Comparison of ENCODE assay signal across 8 cellular contexts in the genomic region with DNA sequence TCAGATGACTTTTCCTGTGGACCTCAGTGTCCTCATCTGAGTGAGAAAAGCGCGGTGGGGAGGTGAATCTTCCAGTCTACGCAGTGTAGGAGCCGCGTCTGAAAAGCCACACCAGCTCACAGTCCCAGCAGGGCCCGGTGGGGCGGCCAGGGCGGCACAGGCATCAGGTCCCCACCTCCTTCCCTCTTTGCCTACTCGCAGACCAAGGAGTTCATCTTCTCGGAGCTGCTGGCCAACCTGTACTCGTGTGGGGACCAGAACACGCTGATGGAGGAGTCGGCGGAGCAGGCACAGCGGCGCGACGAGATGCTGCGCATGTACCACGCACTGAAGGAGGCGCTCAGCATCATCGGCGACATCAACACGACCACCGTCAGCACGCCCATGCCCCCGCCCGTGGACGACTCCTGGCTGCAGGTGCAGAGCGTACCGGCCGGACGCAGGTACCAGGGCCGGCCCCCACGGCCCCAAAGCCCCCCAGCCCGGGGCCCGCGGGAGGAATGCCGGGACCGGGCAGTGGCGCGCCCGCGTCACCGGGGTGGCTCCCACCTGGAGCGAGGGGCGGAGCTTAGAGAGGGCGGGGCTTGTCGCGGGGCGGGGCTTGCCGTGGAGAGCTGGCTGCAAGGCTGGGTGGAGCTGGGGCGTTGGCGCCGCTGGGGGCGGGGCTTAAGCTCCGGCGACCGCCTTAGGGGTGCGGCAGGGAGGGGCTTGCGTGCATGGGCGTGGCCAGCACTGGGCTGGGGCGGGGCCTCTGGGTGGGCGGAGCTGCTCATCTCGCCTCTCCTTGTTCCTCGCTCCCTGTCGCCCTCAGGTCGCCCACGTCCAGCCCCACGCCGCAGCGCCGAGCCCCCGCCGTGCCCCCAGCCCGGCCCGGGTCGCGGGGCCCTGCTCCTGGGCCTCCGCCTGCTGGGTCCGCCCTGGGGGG. TPM values are rescaled to one million over a fixed set of nuclear protein-coding genes. Genes with fewer than 3 reads are reported as not detected.
DNase-seq lines count a peak whose midpoint lies in the region; ATAC-seq, FAIRE-seq and TF ChIP-seq lines count a peak whose summit lies in the region.

No MANE protein-coding gene starts in this region.

- TF ChIP-seq CTCF in A673 (conservative IDR thresholded peaks at IDR 0.05; ENCODE audit: low read depth, low read length) (no peak), RWPE2 (IDR thresholded peaks at IDR 0.05; ENCODE audit: poor library complexity, severe bottlenecking) (no peak), upper lobe of left lung (IDR thresholded peaks at IDR 0.05) (no peak)

- BruUV-seq in A673 (replicated peaks; lab: Mats Ljungman, UMichigan): no TSS peak

- H3K4me1 ChIP-seq in A673 (ENCODE audit: insufficient read depth, low read length, poor library complexity, severe bottlenecking) (peaks cover 11% of the 10 kb centered on the region), RWPE2 (ENCODE audit: insufficient read depth, poor library complexity, severe bottlenecking) (no peaks in the 10 kb centered on the region), upper lobe of left lung (peaks cover 19 to 30% (median 26%) of the 10 kb centered on the region in 4 donors)

- H3K36me3 ChIP-seq in A673 (ENCODE audit: insufficient read depth, low read length, poor library complexity, severe bottlenecking): no peaks in the 10 kb centered on the region
- no peaks in the 10 kb centered on the region for H3K36me3 ChIP-seq in RWPE2 (ENCODE audit: low read depth)
- H3K36me3 ChIP-seq in upper lobe of left lung: no peaks in the 10 kb centered on the region

- CTCF ChIA-PET in A673 (lab: Charles Lee): interaction anchor here (0.7 kb wide), 1 partner anchor 861 kb away, joined by 4 read pairs; no protein-coding TSS in a partner anchor

- 28 to 36% methylated on average over 9 to 26 of the region's 81 CpGs for WGBS in upper lobe of left lung, 2 donors

- H3K4me3 ChIP-seq in A673 (ENCODE audit: low read depth, low read length, poor library complexity, severe bottlenecking) (peak overlapping the region; percentile 66), RWPE2 (ENCODE audit: severe bottlenecking) (peak overlapping the region; percentile 59), upper lobe of left lung (peak overlapping the region in 3 of 4 donors; percentile 41 to 55 (median 54))

- TF ChIP-seq POLR2A in upper lobe of left lung (IDR thresholded peaks at IDR 0.05): no peak

- H3K27me3 ChIP-seq in A673 (replicated peaks; ENCODE audit: insufficient read depth, low read depth, low read length, poor library complexity): no peaks in the 10 kb centered on the region
- H3K27me3 ChIP-seq in RWPE2 (ENCODE audit: insufficient read depth, poor library complexity, severe bottlenecking): no peaks in the 10 kb centered on the region
- no peaks in the 10 kb centered on the region for H3K27me3 ChIP-seq in upper lobe of left lung

- peak; percentile 60 for ATAC-seq in GM18873 (IDR thresholded peaks at IDR 0.05; ENCODE audit: low FRiP score, unreplicated experiment)
- peak; percentile 84 for ATAC-seq in HG03159 (IDR thresholded peaks at IDR 0.05; ENCODE audit: unreplicated experiment)
- peak; percentile 67 for ATAC-seq in RWPE2 (ENCODE audit: low read depth)
- ATAC-seq in upper lobe of left lung (ENCODE audit: low FRiP score in 2 of 2): peak; percentile 92 to 96

- DNase-seq in A673 (ENCODE audit: low spot score) (peak; percentile 87), RWPE2 (ENCODE audit: low spot score) (peak; percentile 92), frontal cortex (ENCODE audit: low spot score in 2 of 2) (peak; percentile 61 to 76), posterior cingulate gyrus (peak; percentile 32 to 96 (median 70)), upper lobe of left lung (peak; percentile 97 to 99)
- DNase-seq in activated naive CD4-positive, alpha-beta T cell treated with Interleukin-2 at 50 U/mL for 16 hours: peak; percentile 97

- H3K27ac ChIP-seq in A673 (ENCODE audit: low read depth, low read length, poor library complexity, severe bottlenecking) (peak overlapping the region; percentile 44), RWPE2 (ENCODE audit: poor library complexity, severe bottlenecking) (peak overlapping the region; percentile 25), upper lobe of left lung (no peak overlapping the region)

- intact Hi-C loops in A673 (cut with micrococcal nuclease; ENCODE audit: unreplicated experiment): loop anchor here (2.0 kb wide), 1 partner anchor 43 kb away; no protein-coding TSS in a partner anchor
- intact Hi-C loops in posterior cingulate gyrus (cut with DNase I): no loop called here

- no peak for TF ChIP-seq EP300 in upper lobe of left lung (IDR thresholded peaks at IDR 0.05)

- H3K9me3 ChIP-seq in A673 (ENCODE audit: low read depth, low read length, poor library complexity, severe bottlenecking) (no peaks in the 10 kb centered on the region), RWPE2 (ENCODE audit: severe bottlenecking) (no peaks in the 10 kb centered on the region), upper lobe of left lung (no peaks in the 10 kb centered on the region)

- POLR2A ChIA-PET in A673 (lab: Charles Lee; ENCODE audit: low non-redundant PET): no interaction called here

- no peak for FAIRE-seq in frontal cortex (lab: Jason Lieb, UNC)

RNA-seq across cellular contexts. Expression of a gene that starts 25.6 kb away (rescaled TPM):
- total RNA-seq in A673 (2021) (87.0 and 105 TPM in 2 replicates), frontal cortex (40.4 TPM), upper lobe of left lung (100 to 1,000 TPM in 2 of 6 donors, 10 to 100 TPM in 4; 78.4 to 138 (median 93.8) TPM)

RNA-seq across cellular contexts. Expression of a gene that starts 25.9 kb away (rescaled TPM):
- total RNA-seq in A673 (2021) (19.0 and 24.2 TPM in 2 replicates), frontal cortex (3.7 TPM), upper lobe of left lung (10 to 100 TPM; 13.7 to 28.3 (median 22.8) TPM)

RNA-seq across cellular contexts. Expression of a gene that starts 47.0 kb away (rescaled TPM):
- total RNA-seq in A673 (2021) (7.6 and 11.8 TPM in 2 replicates), frontal cortex (73.8 TPM), upper lobe of left lung (10 to 100 TPM in 2 of 6 donors, 1 to 10 TPM in 4; 1.4 to 17.8 (median 7.9) TPM)

RNA-seq across cellular contexts. Expression of a gene that starts 58.8 kb away (rescaled TPM):
- total RNA-seq in A673 (2021) (158 and 161 TPM in 2 replicates), frontal cortex (15.9 TPM), upper lobe of left lung (100 to 1,000 TPM in 3 of 6 donors, 10 to 100 TPM in 3; 53.4 to 136 (median 95.5) TPM)

Comparison
In these comparisons a context has a peak if more than half of its experiments do, and no peak if none do; other contexts are left out.
1. H3K27ac ChIP-seq: peak in A673 (single experiment) and RWPE2 (single experiment); none in upper lobe of left lung (0 of 4).
2. Peak in every context shown above with its lines, with median percentiles within 50 percentile points of each other: DNase-seq, H3K4me3 ChIP-seq and ATAC-seq.